In the genomic region with DNA sequence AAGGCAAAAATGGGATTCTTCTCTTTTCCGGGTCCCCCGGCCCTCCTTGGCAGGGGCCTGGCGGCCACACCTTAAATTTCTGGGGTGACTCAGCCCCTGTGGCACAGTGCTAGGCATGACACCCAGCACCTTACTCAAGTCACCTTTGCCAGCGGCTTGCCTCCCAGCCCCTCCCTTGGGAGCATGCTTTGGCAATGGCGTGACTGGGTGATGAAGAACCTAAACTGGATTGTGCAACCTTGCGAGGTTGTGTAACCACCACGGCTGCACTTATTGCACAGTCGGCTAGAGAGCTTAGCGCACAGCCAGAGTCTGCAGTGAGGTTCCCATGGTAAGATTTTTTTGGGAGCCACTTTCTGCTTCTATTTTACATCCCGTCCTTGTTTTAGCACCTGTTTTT, we compare ENCODE assay signal across 1 cellular context.
TF ChIP-seq lines count a peak whose summit lies in the region.

No MANE protein-coding gene starts in this region.

TF ChIP-seq in Ishikawa, 13 proteins besides CTCF, POLR2A, EP300 and RAD21 (continued from another document):
- TF ChIP-seq, protein P1, sequence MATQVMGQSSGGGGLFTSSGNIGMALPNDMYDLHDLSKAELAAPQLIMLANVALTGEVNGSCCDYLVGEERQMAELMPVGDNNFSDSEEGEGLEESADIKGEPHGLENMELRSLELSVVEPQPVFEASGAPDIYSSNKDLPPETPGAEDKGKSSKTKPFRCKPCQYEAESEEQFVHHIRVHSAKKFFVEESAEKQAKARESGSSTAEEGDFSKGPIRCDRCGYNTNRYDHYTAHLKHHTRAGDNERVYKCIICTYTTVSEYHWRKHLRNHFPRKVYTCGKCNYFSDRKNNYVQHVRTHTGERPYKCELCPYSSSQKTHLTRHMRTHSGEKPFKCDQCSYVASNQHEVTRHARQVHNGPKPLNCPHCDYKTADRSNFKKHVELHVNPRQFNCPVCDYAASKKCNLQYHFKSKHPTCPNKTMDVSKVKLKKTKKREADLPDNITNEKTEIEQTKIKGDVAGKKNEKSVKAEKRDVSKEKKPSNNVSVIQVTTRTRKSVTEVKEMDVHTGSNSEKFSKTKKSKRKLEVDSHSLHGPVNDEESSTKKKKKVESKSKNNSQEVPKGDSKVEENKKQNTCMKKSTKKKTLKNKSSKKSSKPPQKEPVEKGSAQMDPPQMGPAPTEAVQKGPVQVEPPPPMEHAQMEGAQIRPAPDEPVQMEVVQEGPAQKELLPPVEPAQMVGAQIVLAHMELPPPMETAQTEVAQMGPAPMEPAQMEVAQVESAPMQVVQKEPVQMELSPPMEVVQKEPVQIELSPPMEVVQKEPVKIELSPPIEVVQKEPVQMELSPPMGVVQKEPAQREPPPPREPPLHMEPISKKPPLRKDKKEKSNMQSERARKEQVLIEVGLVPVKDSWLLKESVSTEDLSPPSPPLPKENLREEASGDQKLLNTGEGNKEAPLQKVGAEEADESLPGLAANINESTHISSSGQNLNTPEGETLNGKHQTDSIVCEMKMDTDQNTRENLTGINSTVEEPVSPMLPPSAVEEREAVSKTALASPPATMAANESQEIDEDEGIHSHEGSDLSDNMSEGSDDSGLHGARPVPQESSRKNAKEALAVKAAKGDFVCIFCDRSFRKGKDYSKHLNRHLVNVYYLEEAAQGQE (IDR thresholded peaks at IDR 0.05; ENCODE audit: low read depth): no peak
- TF ChIP-seq, protein P2, sequence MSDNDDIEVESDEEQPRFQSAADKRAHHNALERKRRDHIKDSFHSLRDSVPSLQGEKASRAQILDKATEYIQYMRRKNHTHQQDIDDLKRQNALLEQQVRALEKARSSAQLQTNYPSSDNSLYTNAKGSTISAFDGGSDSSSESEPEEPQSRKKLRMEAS (IDR thresholded peaks at IDR 0.05): peak; percentile 62; the same call in 1 of the 2 replicates
- TF ChIP-seq TEAD4 (IDR thresholded peaks at IDR 0.05): no peak
- no peak for TF ChIP-seq YY1 (IDR thresholded peaks at IDR 0.05; ENCODE audit: low read depth)
